8 cellular contexts compared by ENCODE assay signal in genomic region chr3:33439421-33440327, GRCh38. TPM values are rescaled to one million over a fixed set of nuclear protein-coding genes. Genes with fewer than 3 reads are reported as not detected.
DNase-seq lines count a peak whose midpoint lies in the region; ATAC-seq and TF ChIP-seq lines count a peak whose summit lies in the region.

No MANE protein-coding gene starts in this region.

- intact Hi-C loops in left cardiac atrium (cut with DNase I) (loop anchor here in 1 of 2 donors (5.0 kb wide), 1 partner anchor 98 kb away; no protein-coding TSS in a partner anchor), aorta (cut with DNase I) (no loop called here)

- H3K27ac Mint-ChIP-seq in activated naive CD8-positive, alpha-beta T cell treated with anti-CD3 and anti-CD28 coated beads, Interleukin-2, amount 50 U/mL, for 24 hours, result peak overlapping the region; percentile 89

- no peaks in the 10 kb centered on the region for H3K9me3 Mint-ChIP-seq in activated naive CD8-positive, alpha-beta T cell treated with anti-CD3 and anti-CD28 coated beads, Interleukin-2, amount 50 U/mL, for 24 hours

- H3K4me3 Mint-ChIP-seq in activated naive CD8-positive, alpha-beta T cell treated with anti-CD3 and anti-CD28 coated beads, Interleukin-2, amount 50 U/mL, for 24 hours, result peak overlapping the region; percentile 94

- H3K9me3 ChIP-seq in BE2C (no peaks in the 10 kb centered on the region), aorta (ENCODE audit: control insufficient read depth, low read length) (no peaks in the 10 kb centered on the region)

- no peaks in the 10 kb centered on the region for H3K27me3 Mint-ChIP-seq in activated naive CD8-positive, alpha-beta T cell treated with anti-CD3 and anti-CD28 coated beads, Interleukin-2, amount 50 U/mL, for 24 hours

- H3K27me3 ChIP-seq in BE2C, result no peaks in the 10 kb centered on the region
- H3K27me3 ChIP-seq in aorta (ENCODE audit: control insufficient read depth in 1 of 2, insufficient read depth in 2 of 2, low read length in 1 of 2), result no peaks in the 10 kb centered on the region

- H3K4me3 ChIP-seq in BE2C (ENCODE audit: low read depth, low read length), result peak overlapping the region; percentile 83
- H3K4me3 ChIP-seq in aorta (ENCODE audit: low read length in 2 of 2), result peak overlapping the region; percentile 55 to 74

- 0% methylated on average over 70 to 99 of the region's 99 CpGs for WGBS in aorta, 2 donors

- in situ Hi-C loops in SK-MEL-5 (cut with HindIII; ENCODE audit: low pct_unique_long_range_greater_than_20kb, low sequenced_read_pairs), result no loop called here

- peak; percentile 36 for DNase-seq in BE2C
- DNase-seq in SK-MEL-5 (ENCODE audit: low read depth, low spot score), result peak; percentile 26
- peak; percentile 50 for DNase-seq in activated naive CD8-positive, alpha-beta T cell treated with anti-CD3 and anti-CD28 coated beads, Interleukin-2, amount 50 U/mL, for 24 hours
- DNase-seq in left cardiac atrium, result peak; percentile 71
- peak; percentile 26 for DNase-seq in pons (ENCODE audit: low spot score)
- DNase-seq in aorta, result peak; percentile 73 to 87

- no peak for TF ChIP-seq CTCF in BE2C (IDR thresholded peaks at IDR 0.05; ENCODE audit: low read depth, low read length)

- H3K36me3 ChIP-seq in BE2C (no peaks in the 10 kb centered on the region), aorta (ENCODE audit: control insufficient read depth in 1 of 2, insufficient read depth in 2 of 2, low read length in 1 of 2) (no peaks in the 10 kb centered on the region)

- peak overlapping the region; percentile 20 to 74 for H3K27ac ChIP-seq in aorta (ENCODE audit: low read depth in 1 of 2, low read length in 2 of 2)

- no peaks in the 10 kb centered on the region for H3K4me1 ChIP-seq in BE2C
- peaks cover 0 to 4% of the 10 kb centered on the region in 2 donors for H3K4me1 ChIP-seq in aorta (ENCODE audit: control insufficient read depth in 1 of 2, insufficient read depth in 2 of 2, low read length in 2 of 2)

- ATAC-seq in GM18858 (IDR thresholded peaks at IDR 0.05; ENCODE audit: unreplicated experiment) (peak; percentile 2), HG03066 (IDR thresholded peaks at IDR 0.05; ENCODE audit: low read depth, unreplicated experiment) (peak; percentile 23), left cardiac atrium (peak; percentile 43 to 47), aorta (ENCODE audit: low FRiP score) (peak; percentile 1)
- ATAC-seq in activated naive CD8-positive, alpha-beta T cell treated with anti-CD3 and anti-CD28 coated beads, Interleukin-2, amount 50 U/mL, for 24 hours, result no peak

- H3K4me1 Mint-ChIP-seq in activated naive CD8-positive, alpha-beta T cell treated with anti-CD3 and anti-CD28 coated beads, Interleukin-2, amount 50 U/mL, for 24 hours, result peaks cover 51% of the 10 kb centered on the region

- peaks cover 6% of the 10 kb centered on the region for H3K36me3 Mint-ChIP-seq in activated naive CD8-positive, alpha-beta T cell treated with anti-CD3 and anti-CD28 coated beads, Interleukin-2, amount 50 U/mL, for 24 hours (ENCODE audit: low read depth)

RNA-seq across cellular contexts. Expression of gene UBP1, which starts 0.5 kb away (rescaled TPM):
- 36.4 TPM for polyA plus RNA-seq in BE2C (2012; ENCODE audit: insufficient read depth, insufficient read length, low read depth)
- total RNA-seq in SK-MEL-5 (2014; rRNA removed; shearing (Covaris generic)), result 29.1 and 33.7 TPM in 2 replicates
- 52.3 and 73.6 TPM in 2 replicates for polyA plus RNA-seq in SK-MEL-5 (2015; cell fraction: cytosol; rRNA removed)
- polyA plus RNA-seq in SK-MEL-5 (2015; cell fraction: nucleus; rRNA removed), result 159 and 162 TPM in 2 replicates
- 10 to 100 TPM; 38.7 to 47.6 TPM for total RNA-seq in left cardiac atrium
- 10 to 100 TPM; 56.5 to 62.8 TPM for total RNA-seq in aorta
- polyA plus RNA-seq in aorta, result 10 to 100 TPM; 39.8 to 45.4 TPM

Comparison
In these comparisons a context has a peak if more than half of its experiments do, and no peak if none do; other contexts are left out.
1. DNase-seq: peak in every context shown above with its lines; median percentile 80 in aorta; 71 in left cardiac atrium; 50 in activated naive CD8-positive, alpha-beta T cell treated with anti-CD3 and anti-CD28 coated beads, Interleukin-2, amount 50 U/mL, for 24 hours; 36 in BE2C; 26 in SK-MEL-5; 26 in pons.